24 cellular contexts compared by ENCODE assay signal in genomic region chr10:9786576-9786975, GRCh38.
DNase-seq lines count a peak whose midpoint lies in the region; ATAC-seq and TF ChIP-seq lines count a peak whose summit lies in the region.
"Had no signal": no experiment of that assay in that cellular context is flagged by ENCODE, and none has a peak within 500 bp of the region (broad histone marks: within the 10 kb centered on the region; RNA-seq: fewer than 3 reads in every experiment).

No MANE protein-coding gene starts in this region.

- H3K36me3 ChIP-seq in ACC112 (ENCODE audit: insufficient read depth, low read length): no peaks in the 10 kb centered on the region
- H3K36me3 ChIP-seq: BLaER1 treated with 17β-estradiol and CSF1 and Interleukin-3, amounts not matched to agents 10 nM and 100 nM; cardiac muscle cell; upper lobe of right lung had no signal

- peaks cover 18% of the 10 kb centered on the region for H3K4me1 ChIP-seq in ACC112 (ENCODE audit: control insufficient read depth, insufficient read depth, low read length, unreplicated experiment)
- H3K4me1 ChIP-seq: upper lobe of right lung had no signal

- ATAC-seq in HG03045 (IDR thresholded peaks at IDR 0.05; ENCODE audit: unreplicated experiment): no peak
- ATAC-seq: upper lobe of right lung, WTC11 had no signal

- peak; percentile 15 for DNase-seq in HS-5 (ENCODE audit: low read depth)
- DNase-seq in astrocyte of the spinal cord (ENCODE audit: low read depth, low spot score): peak; percentile 79
- peak; percentile 3 for DNase-seq in hepatic stellate cell (ENCODE audit: low spot score)
- no peak for DNase-seq in activated CD4-positive, alpha-beta T cell treated with anti-CD3 and anti-CD28 coated beads for 4 hours
- DNase-seq in NCI-H1105 treated with DMSO at 0.1 percent for 48 hours (lab: John Stamatoyannopoulos, UW): no peak
- no peak for DNase-seq in C1 segment of cervical spinal cord (lab: John Stamatoyannopoulos, UW)
- DNase-seq: activated CD4-positive, alpha-beta T cell treated with anti-CD3 and anti-CD28 coated beads, Interleukin-2, amount 50 U/mL, for 4 hours; activated effector memory CD4-positive, alpha-beta T cell treated with Interleukin-2 at 50 U/mL for 16 hours; activated naive CD8-positive, alpha-beta T cell treated with anti-CD3 and anti-CD28 coated beads, Interleukin-2, amount 10 ng/mL, durations not matched to agents 7 days and 5 days; dermis blood vessel endothelial cell; DND-41; kidney; MM.1S; NCI-H146; NCI-H524 treated with DMSO at 0.1 percent for 48 hours; nucleus accumbens; T-helper 9 cell; upper lobe of right lung had no signal

- no peak for TF ChIP-seq CTCF in astrocyte of the spinal cord (IDR thresholded peaks at IDR 0.05; ENCODE audit: low read depth, low read length)

- no peak overlapping the region for H2AFZ ChIP-seq in ACC112 (ENCODE audit: low read length, unreplicated experiment)

- in situ Hi-C loops in astrocyte of the spinal cord (cut with HindIII; ENCODE audit: low sequenced_read_pairs): no loop called here

- no peaks in the 10 kb centered on the region for H3K79me2 ChIP-seq in ACC112 (ENCODE audit: control insufficient read depth, insufficient read depth, low read length, unreplicated experiment)

- peak overlapping the region; percentile 67 for H3K27ac ChIP-seq in ACC112 (ENCODE audit: low read depth, low read length)
- H3K27ac ChIP-seq: BLaER1 treated with 17β-estradiol and CSF1 and Interleukin-3, amounts not matched to agents 10 nM and 100 nM; cardiac muscle cell; HL-60; upper lobe of right lung had no signal

- H3K4me3 ChIP-seq in ACC112 (ENCODE audit: low read depth, low read length) (no peak overlapping the region), astrocyte of the spinal cord (ENCODE audit: low read depth, low read length) (no peak overlapping the region)
- H3K4me3 ChIP-seq: BLaER1 treated with 17β-estradiol and CSF1 and Interleukin-3, amounts not matched to agents 10 nM and 100 nM; cardiac muscle cell; upper lobe of right lung had no signal

- no peaks in the 10 kb centered on the region for H3K27me3 ChIP-seq in ACC112 (ENCODE audit: insufficient read depth, low read length)
- H3K27me3 ChIP-seq: BLaER1 treated with 17β-estradiol and CSF1 and Interleukin-3, amounts not matched to agents 10 nM and 100 nM; cardiac muscle cell; upper lobe of right lung had no signal

Comparison
In these comparisons a context has a peak if more than half of its experiments do, and no peak if none do; other contexts are left out.
1. DNase-seq: peak in HS-5 (single experiment), astrocyte of the spinal cord (single experiment) and hepatic stellate cell (single experiment); none in activated CD4-positive, alpha-beta T cell treated with anti-CD3 and anti-CD28 coated beads for 4 hours (0 of 2), NCI-H1105 treated with DMSO at 0.1 percent for 48 hours (single experiment) and C1 segment of cervical spinal cord (0 of 14).